In the genomic region with DNA sequence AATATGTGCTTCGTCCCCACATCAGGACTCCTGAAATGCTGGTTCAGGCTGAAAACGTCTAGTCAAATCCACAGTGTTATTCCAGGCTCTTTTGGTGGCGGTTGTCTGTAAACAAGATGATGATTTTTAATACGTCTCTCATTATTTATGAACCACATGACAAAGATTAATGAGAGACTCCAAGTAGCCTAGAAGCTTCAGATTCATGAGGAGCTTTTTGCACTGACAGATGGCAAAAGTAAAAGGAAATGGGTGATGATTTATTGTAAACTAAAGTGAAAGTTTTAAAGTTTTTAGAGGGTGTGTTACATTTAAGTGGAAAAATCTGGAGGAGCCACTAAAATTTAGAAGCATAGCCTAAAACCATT, we compare ENCODE assay signal across 8 cellular contexts.
DNase-seq lines count a peak whose midpoint lies in the region; ATAC-seq, FAIRE-seq and TF ChIP-seq lines count a peak whose summit lies in the region.

No MANE protein-coding gene starts in this region.

- H3K4me1 Mint-ChIP-seq in endodermal cell: peaks cover 27% of the 10 kb centered on the region

- peaks cover 14% of the 10 kb centered on the region for H3K9me3 Mint-ChIP-seq in endodermal cell

- no peak for ATAC-seq in HG02973 (IDR thresholded peaks at IDR 0.05; ENCODE audit: unreplicated experiment)

- no peak for TF ChIP-seq CTCF in D721Med (IDR thresholded peaks at IDR 0.05; ENCODE audit: insufficient read depth, missing control alignments)
- TF ChIP-seq CTCF in endodermal cell (conservative IDR thresholded peaks at IDR 0.05): no peak
- TF ChIP-seq CTCF in osteoblast (IDR thresholded peaks at IDR 0.05; ENCODE audit: extremely low read depth, low read depth, low read length): no peak

- DNase-seq in D721Med (ENCODE audit: insufficient read length, low spot score): no peak
- DNase-seq in NCI-H146 (lab: John Stamatoyannopoulos, UW): peak; percentile 51
- no peak for DNase-seq in endodermal cell
- no peak for DNase-seq in osteoblast (ENCODE audit: insufficient read length, low spot score, missing footprints)
- DNase-seq in activated gamma-delta T cell (lab: John Stamatoyannopoulos, UW): no peak
- no peak for DNase-seq in DMS79 (lab: John Stamatoyannopoulos, UW)
- no peak for DNase-seq in NK-92 treated with Interleukin-12 subunit alpha and Interleukin-12 subunit beta, amount 100 ng/mL, for 24 hours (lab: John Stamatoyannopoulos, UW)

- peaks cover 16% of the 10 kb centered on the region for H3K36me3 Mint-ChIP-seq in endodermal cell (ENCODE audit: low read depth)

- no peaks in the 10 kb centered on the region for H3K27me3 ChIP-seq in endodermal cell (ENCODE audit: control insufficient read depth, insufficient read depth, low read length, poor library complexity, severe bottlenecking)
- H3K27me3 ChIP-seq in osteoblast (ENCODE audit: insufficient read depth, low read length): no peaks in the 10 kb centered on the region

- H3K27ac Mint-ChIP-seq in endodermal cell: peak overlapping the region; percentile 85

- H3K4me2 ChIP-seq in osteoblast (ENCODE audit: insufficient read depth, low read length): peak overlapping the region; percentile 94

- peaks cover 5% of the 10 kb centered on the region for H3K4me1 ChIP-seq in endodermal cell (ENCODE audit: control insufficient read depth, insufficient read depth, low read length)
- peaks cover 25% of the 10 kb centered on the region for H3K4me1 ChIP-seq in osteoblast (ENCODE audit: insufficient read depth, low read length)

- H3K36me3 ChIP-seq in endodermal cell (ENCODE audit: control insufficient read depth, insufficient read depth, low read length) (peaks cover 18% of the 10 kb centered on the region), osteoblast (ENCODE audit: insufficient read depth, low read length) (no peaks in the 10 kb centered on the region)

- H3K4me3 ChIP-seq in endodermal cell (ENCODE audit: low read length): peak overlapping the region; percentile 55
- H3K4me3 ChIP-seq in osteoblast (ENCODE audit: insufficient read depth, low read length): peak overlapping the region; percentile 68

- H3K27ac ChIP-seq in endodermal cell (ENCODE audit: low read depth, low read length) (peak overlapping the region; percentile 88), osteoblast (ENCODE audit: low read depth, low read length) (peak overlapping the region; percentile 73)

- H3K27me3 Mint-ChIP-seq in endodermal cell (ENCODE audit: insufficient read depth): no peaks in the 10 kb centered on the region

- H3K79me2 ChIP-seq in osteoblast (ENCODE audit: insufficient read depth, low read length): peaks cover 18% of the 10 kb centered on the region

- 70 to 77% methylated on average over 3 to 4 of the region's 4 CpGs for WGBS in endodermal cell (ENCODE audit: insufficient coverage in 1 of 2, insufficient read length in 1 of 2), 2 experiments

- H4K20me1 ChIP-seq in osteoblast (ENCODE audit: insufficient read depth, low read length): no peaks in the 10 kb centered on the region

- H3K4me3 Mint-ChIP-seq in endodermal cell: peak overlapping the region; percentile 46

- peak overlapping the region; percentile 88 for H2AFZ ChIP-seq in osteoblast (ENCODE audit: low read length)

- H3K9me3 ChIP-seq in endodermal cell (ENCODE audit: control insufficient read depth, low read length) (peaks cover 24% of the 10 kb centered on the region), osteoblast (ENCODE audit: low read depth, low read length) (no peaks in the 10 kb centered on the region)

- peak; percentile 77 for FAIRE-seq in D721Med (lab: Jason Lieb, UNC)

- H3K9ac ChIP-seq in endodermal cell (ENCODE audit: extremely low read depth, low read length, poor library complexity, severe bottlenecking): no peak overlapping the region
